ENCODE assay signal across 8 cellular contexts in the genomic region with DNA sequence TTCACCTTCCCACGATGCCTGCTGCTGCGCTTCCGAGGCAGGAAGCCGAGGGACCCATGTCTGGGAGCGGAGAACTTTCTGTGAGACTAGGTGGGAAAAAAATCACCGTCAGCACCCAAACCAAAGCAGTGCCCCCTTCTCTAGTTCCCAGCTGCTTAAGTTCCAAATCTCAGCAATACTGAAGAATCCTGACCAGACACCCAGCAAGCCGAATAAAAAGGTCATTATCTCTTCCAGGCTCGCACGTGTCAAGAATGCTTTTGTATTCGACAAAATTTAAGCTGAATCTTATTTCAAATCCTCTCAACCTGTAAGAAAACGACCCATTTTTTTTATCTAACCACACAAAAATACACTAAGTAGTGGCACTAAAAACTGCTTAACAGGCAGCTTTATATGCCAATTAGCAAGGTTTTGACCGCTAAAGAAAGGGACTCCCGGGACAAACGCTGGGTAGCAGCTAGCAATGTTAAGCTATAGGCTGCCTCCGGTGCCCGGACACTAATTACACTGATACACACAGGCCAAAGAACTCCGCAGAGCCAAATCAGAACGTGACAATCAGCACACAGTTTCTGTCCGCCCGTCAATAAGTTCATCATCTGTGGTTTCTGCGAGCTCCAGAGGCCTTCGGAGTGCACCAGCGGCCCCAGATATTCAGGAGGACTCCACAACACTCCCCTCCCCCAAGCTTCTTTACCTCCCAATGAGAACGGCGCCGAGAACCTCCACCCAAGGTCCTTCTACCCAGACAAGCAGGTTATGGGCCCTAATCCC. TPM values are rescaled to one million over a fixed set of nuclear protein-coding genes. Genes with fewer than 3 reads are reported as not detected.
A peak's percentile ranks its signal among the peaks of the same experiment; 100 is the strongest.
DNase-seq lines count a peak whose midpoint lies in the region; ATAC-seq and TF ChIP-seq lines count a peak whose summit lies in the region.

No MANE protein-coding gene starts in this region.

- peaks cover 61% of the 10 kb centered on the region for H3K36me3 Mint-ChIP-seq in CD8-positive, alpha-beta T cell
- peaks cover 48% of the 10 kb centered on the region for H3K36me3 Mint-ChIP-seq in T-cell
- peaks cover 0 to 58% (median 15%) of the 10 kb centered on the region in 3 donors for H3K36me3 Mint-ChIP-seq in naive thymus-derived CD8-positive, alpha-beta T cell

- no peaks in the 10 kb centered on the region for H3K9me3 ChIP-seq in CD8-positive, alpha-beta T cell (ENCODE audit: low read length)
- no peaks in the 10 kb centered on the region for H3K9me3 ChIP-seq in HEK293 (ENCODE audit: control insufficient read depth, insufficient read depth, low read depth, low read length)

- no peaks in the 10 kb centered on the region for H3K9me3 Mint-ChIP-seq in CD8-positive, alpha-beta T cell
- no peaks in the 10 kb centered on the region for H3K9me3 Mint-ChIP-seq in T-cell
- H3K9me3 Mint-ChIP-seq in naive thymus-derived CD8-positive, alpha-beta T cell, result no peaks in the 10 kb centered on the region

- H3K4me1 Mint-ChIP-seq in CD8-positive, alpha-beta T cell (ENCODE audit: low read depth), result peaks cover 48% of the 10 kb centered on the region
- H3K4me1 Mint-ChIP-seq in T-cell, result peaks cover 34 to 59% (median 45%) of the 10 kb centered on the region in 3 donors
- H3K4me1 Mint-ChIP-seq in naive thymus-derived CD8-positive, alpha-beta T cell, result peaks cover 25 to 62% (median 55%) of the 10 kb centered on the region in 4 donors

- peak in 2 of 7 experiments; percentile 24 to 49 for DNase-seq in CD8-positive, alpha-beta T cell
- peak in 19 of 34 experiments; percentile 12 to 52 (median 31) for DNase-seq in T-cell
- DNase-seq in epithelial cell of esophagus (ENCODE audit: low read depth), result no peak
- DNase-seq in naive thymus-derived CD8-positive, alpha-beta T cell, result peak in 2 of 10 donors; percentile 28 to 31
- no peak for DNase-seq in SIG-M5 treated with dmso at 0.1 percent for 504 hours (lab: John Stamatoyannopoulos, UW; ENCODE audit: unreplicated experiment)

- H3K4me3 Mint-ChIP-seq in CD8-positive, alpha-beta T cell, result peak overlapping the region; percentile 96
- peak overlapping the region; percentile 98 to 100 (median 99) for H3K4me3 Mint-ChIP-seq in T-cell
- peak overlapping the region; percentile 99 to 100 (median 100) for H3K4me3 Mint-ChIP-seq in naive thymus-derived CD8-positive, alpha-beta T cell

- peak overlapping the region; percentile 77 for H3K4me3 ChIP-seq in CD8-positive, alpha-beta T cell (ENCODE audit: low read depth, low read length)
- H3K4me3 ChIP-seq in HEK293 (ENCODE audit: low read depth, low read length) (peak overlapping the region; percentile 73), epithelial cell of esophagus (ENCODE audit: low read length) (peak overlapping the region; percentile 99)

- no peak for TF ChIP-seq CTCF in CD8-positive, alpha-beta T cell (IDR thresholded peaks at IDR 0.05)
- TF ChIP-seq CTCF in HEK293 (tag by site-specific recombination; IDR thresholded peaks at IDR 0.05), result no peak
- TF ChIP-seq CTCF in epithelial cell of esophagus (IDR thresholded peaks at IDR 0.05; ENCODE audit: insufficient read depth, low read depth, low read length, missing control alignments), result no peak

- peak; percentile 8 for ATAC-seq in CD8-positive, alpha-beta T cell
- peak; percentile 8 to 25 (median 18) for ATAC-seq in T-cell (replicated peaks in 1 of 4)
- ATAC-seq in naive thymus-derived CD8-positive, alpha-beta T cell, result peak; percentile 13 to 19
- no peak for ATAC-seq in GM18519 (IDR thresholded peaks at IDR 0.05; ENCODE audit: low FRiP score, unreplicated experiment)
- no peak for ATAC-seq in HG02840 (IDR thresholded peaks at IDR 0.05; ENCODE audit: low FRiP score, unreplicated experiment)

- peak overlapping the region; percentile 90 for H3K27ac ChIP-seq in CD8-positive, alpha-beta T cell (ENCODE audit: low read depth, low read length)
- H3K27ac ChIP-seq in HEK293 (ENCODE audit: extremely low read depth, low read depth, low read length), result peak overlapping the region; percentile 99

- peaks cover 48% of the 10 kb centered on the region for H3K4me1 ChIP-seq in CD8-positive, alpha-beta T cell (ENCODE audit: insufficient read depth, low read length)
- H3K4me1 ChIP-seq in HEK293 (ENCODE audit: control insufficient read depth, insufficient read depth, low read length), result 0 out of 2 replicates have a peak, but pooled peaks cover 4% of the 10 kb centered on the region

- H3K27me3 Mint-ChIP-seq in CD8-positive, alpha-beta T cell (ENCODE audit: low read depth), result no peaks in the 10 kb centered on the region
- no peaks in the 10 kb centered on the region for H3K27me3 Mint-ChIP-seq in T-cell
- H3K27me3 Mint-ChIP-seq in naive thymus-derived CD8-positive, alpha-beta T cell, result peaks cover 0 to 5% (median 0%) of the 10 kb centered on the region in 5 donors

- intact Hi-C loops in CD8-positive, alpha-beta T cell (cut with DNase I, micrococcal nuclease), result loop anchor here (1.0 to 10.0 kb wide), 14 partner anchors 32 to 924 kb away; a partner anchor contains a TSS

- H3K27me3 ChIP-seq in CD8-positive, alpha-beta T cell (ENCODE audit: insufficient read depth, low read length), result no peaks in the 10 kb centered on the region

- CTCF ChIA-PET in CD8-positive, alpha-beta T cell (lab: Charles Lee), result interaction anchor here (0.5 to 12.1 kb wide), 16 partner anchors 11 to 1117 kb away, joined by 3 to 386 read pairs (median 4); a partner anchor contains a TSS
- CTCF ChIA-PET in HEK293 (lab: Yijun Ruan, JAX), result interaction anchor here (0.6 to 7.9 kb wide), 17 partner anchors 8 to 1248 kb away, joined by 3 to 98 read pairs (median 4); no protein-coding TSS in a partner anchor
- CTCF ChIA-PET in T-cell (lab: Charles Lee), result interaction anchor here (0.5 to 5.6 kb wide), 13 partner anchors 8 to 1118 kb away, joined by 3 to 55 read pairs (median 4); a partner anchor contains a TSS

- POLR2A ChIA-PET in CD8-positive, alpha-beta T cell (lab: Charles Lee), result interaction anchor here (0.6 to 7.0 kb wide), 34 partner anchors 9 to 897 kb away, joined by 3 to 160 read pairs (median 8); a partner anchor contains a TSS
- POLR2A ChIA-PET in HEK293 (lab: Yijun Ruan, JAX) (interaction anchor here (0.7 to 7.3 kb wide), 51 partner anchors 8 to 725 kb away, joined by 3 to 119 read pairs (median 6); a partner anchor contains a TSS), T-cell (lab: Charles Lee) (interaction anchor here (0.5 to 1.9 kb wide), 18 partner anchors 12 to 1580 kb away, joined by 3 to 12 read pairs (median 4); a partner anchor contains a TSS)
- POLR2A ChIA-PET in naive thymus-derived CD8-positive, alpha-beta T cell (lab: Charles Lee), result interaction anchor here (0.6 to 7.3 kb wide), 46 partner anchors 7 to 1538 kb away, joined by 3 to 231 read pairs (median 5); a partner anchor contains a TSS

- H3K36me3 ChIP-seq in CD8-positive, alpha-beta T cell (ENCODE audit: insufficient read depth, low read length), result peaks cover 47% of the 10 kb centered on the region
- H3K36me3 ChIP-seq in HEK293 (ENCODE audit: control insufficient read depth in 2 of 2, insufficient read depth in 1 of 2, low read length in 2 of 2), result peaks cover 25 to 54% of the 10 kb centered on the region in 2 experiments

- peak overlapping the region; percentile 96 for H3K27ac Mint-ChIP-seq in CD8-positive, alpha-beta T cell
- peak overlapping the region; percentile 98 to 99 for H3K27ac Mint-ChIP-seq in T-cell
- H3K27ac Mint-ChIP-seq in naive thymus-derived CD8-positive, alpha-beta T cell, result peak overlapping the region; percentile 96 to 100 (median 99)

TF ChIP-seq in HEK293, 187 proteins besides CTCF, POLR2A, EP300 and RAD21 (continues in another document):
- TF ChIP-seq, protein P1, sequence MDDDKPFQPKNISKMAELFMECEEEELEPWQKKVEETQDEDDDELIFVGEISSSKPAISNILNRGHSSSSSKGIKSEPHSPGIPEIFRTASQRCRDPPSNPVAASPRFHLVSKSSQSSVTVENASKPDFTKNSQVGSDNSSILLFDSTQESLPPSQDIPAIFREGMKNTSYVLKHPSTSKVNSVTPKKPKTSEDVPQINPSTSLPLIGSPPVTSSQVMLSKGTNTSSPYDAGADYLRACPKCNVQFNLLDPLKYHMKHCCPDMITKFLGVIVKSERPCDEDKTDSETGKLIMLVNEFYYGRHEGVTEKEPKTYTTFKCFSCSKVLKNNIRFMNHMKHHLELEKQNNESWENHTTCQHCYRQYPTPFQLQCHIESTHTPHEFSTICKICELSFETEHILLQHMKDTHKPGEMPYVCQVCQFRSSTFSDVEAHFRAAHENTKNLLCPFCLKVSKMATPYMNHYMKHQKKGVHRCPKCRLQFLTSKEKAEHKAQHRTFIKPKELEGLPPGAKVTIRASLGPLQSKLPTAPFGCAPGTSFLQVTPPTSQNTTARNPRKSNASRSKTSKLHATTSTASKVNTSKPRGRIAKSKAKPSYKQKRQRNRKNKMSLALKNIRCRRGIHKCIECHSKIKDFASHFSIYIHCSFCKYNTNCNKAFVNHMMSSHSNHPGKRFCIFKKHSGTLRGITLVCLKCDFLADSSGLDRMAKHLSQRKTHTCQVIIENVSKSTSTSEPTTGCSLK (tag by site-specific recombination; IDR thresholded peaks at IDR 0.05), result no peak
- TF ChIP-seq TCF7L2 (IDR thresholded peaks at IDR 0.05; ENCODE audit: borderline replicate concordance, low read depth, low read length) (no peak), ZNF426 (tag by site-specific recombination; IDR thresholded peaks at IDR 0.05) (no peak)
- TF ChIP-seq, protein P2, sequence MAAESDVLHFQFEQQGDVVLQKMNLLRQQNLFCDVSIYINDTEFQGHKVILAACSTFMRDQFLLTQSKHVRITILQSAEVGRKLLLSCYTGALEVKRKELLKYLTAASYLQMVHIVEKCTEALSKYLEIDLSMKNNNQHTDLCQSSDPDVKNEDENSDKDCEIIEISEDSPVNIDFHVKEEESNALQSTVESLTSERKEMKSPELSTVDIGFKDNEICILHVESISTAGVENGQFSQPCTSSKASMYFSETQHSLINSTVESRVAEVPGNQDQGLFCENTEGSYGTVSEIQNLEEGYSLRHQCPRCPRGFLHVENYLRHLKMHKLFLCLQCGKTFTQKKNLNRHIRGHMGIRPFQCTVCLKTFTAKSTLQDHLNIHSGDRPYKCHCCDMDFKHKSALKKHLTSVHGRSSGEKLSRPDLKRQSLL (tag by site-specific recombination; IDR thresholded peaks at IDR 0.05), result 0 out of 2 replicates have a peak, but pooled peaks have one; percentile 0

RNA-seq across cellular contexts. Expression of a gene that starts 0.7 kb away (rescaled TPM):
- total RNA-seq in CD8-positive, alpha-beta T cell, result 1,000 to 10,000 TPM; 3,777 to 3,874 TPM
- total RNA-seq in T-cell, result 1,000 to 10,000 TPM; 3,304 to 3,660 (median 3,479) TPM
- 1,000 to 10,000 TPM; 3,621 to 3,622 TPM for total RNA-seq in naive thymus-derived CD8-positive, alpha-beta T cell
- polyA plus RNA-seq in naive thymus-derived CD8-positive, alpha-beta T cell, result 1,000 to 10,000 TPM; 4,219 to 5,383 (median 4,759) TPM

RNA-seq across cellular contexts. Expression of a gene that starts 31.1 kb away (rescaled TPM):
- 1 to 10 TPM; 1.9 to 2.6 TPM for total RNA-seq in CD8-positive, alpha-beta T cell
- 1 to 10 TPM; 1.1 to 4.3 (median 2.7) TPM for total RNA-seq in T-cell
- total RNA-seq in naive thymus-derived CD8-positive, alpha-beta T cell, result 10 to 100 TPM in 1 of 2 experiments, 1 to 10 TPM in 1; 10.0 to 11.4 TPM
- polyA plus RNA-seq in naive thymus-derived CD8-positive, alpha-beta T cell, result 10 to 100 TPM; 10.1 to 14.8 (median 12.0) TPM

Comparison
In these comparisons a context has a peak if more than half of its experiments do, and no peak if none do; other contexts are left out.
1. ATAC-seq: peak in CD8-positive, alpha-beta T cell (single experiment), T-cell (4 of 4) and naive thymus-derived CD8-positive, alpha-beta T cell (2 of 2); none in GM18519 (single experiment) and HG02840 (single experiment).
2. DNase-seq: peak in T-cell (19 of 34); none in epithelial cell of esophagus (single experiment) and SIG-M5 treated with dmso at 0.1 percent for 504 hours (single experiment).
3. Peak in every context shown above with its lines, with median percentiles within 50 percentile points of each other: H3K4me3 ChIP-seq, H3K27ac Mint-ChIP-seq and H3K4me3 Mint-ChIP-seq.